ENCODE assay signal across 25 cellular contexts in the genomic region with DNA sequence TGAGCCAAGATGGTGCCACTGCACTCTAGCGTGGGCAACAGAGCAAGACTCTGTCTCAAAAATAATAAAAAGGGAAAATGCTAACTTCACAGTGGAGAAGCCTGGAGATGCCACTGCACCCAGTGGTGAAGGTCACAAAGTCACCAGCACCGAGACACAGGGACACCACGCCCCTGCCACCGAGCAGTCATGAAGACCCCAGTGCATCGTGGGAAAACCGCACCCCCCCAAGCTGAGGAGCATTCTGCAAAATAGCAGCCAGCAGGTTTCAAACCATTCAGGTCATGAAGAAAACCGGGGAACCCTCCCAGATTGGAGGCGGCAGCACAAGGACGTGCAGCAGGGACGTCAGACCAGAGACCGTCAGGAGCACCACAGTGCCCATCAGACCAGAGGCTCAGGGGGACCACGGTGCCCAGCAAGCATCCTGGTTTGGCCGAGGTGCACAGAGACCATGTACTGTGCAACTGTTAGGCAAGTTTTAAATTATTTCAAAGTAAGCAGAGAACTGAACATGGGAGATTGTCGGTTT. TPM values are rescaled to one million over a fixed set of nuclear protein-coding genes. Genes with fewer than 3 reads are reported as not detected.
"Had no signal": no experiment of that assay in that cellular context is flagged by ENCODE, and none has a peak within 500 bp of the region (broad histone marks: within the 10 kb centered on the region; RNA-seq: fewer than 3 reads in every experiment).

No MANE protein-coding gene starts in this region.

- H3K27ac ChIP-seq: esophagus muscularis mucosa, hepatocyte, lower lobe of right lung, transverse colon, VCaP had no signal

- DNase-seq: activated CD4-positive, alpha-beta T cell treated with anti-CD3 and anti-CD28 coated beads, Interleukin-2, amount 50 U/mL, for 48 hours; activated effector memory CD4-positive, alpha-beta T cell treated with Interleukin-2 at 50 U/mL for 16 hours; activated naive CD4-positive, alpha-beta T cell treated with anti-CD3 and anti-CD28 coated beads for 36 hours; activated T-cell treated with anti-CD3 and anti-CD28 coated beads, Interleukin-2, amount 50 U/mL, for 72 hours; central memory CD4-positive, alpha-beta T cell; dermis blood vessel endothelial cell; effector CD8-positive, alpha-beta T cell; glutamatergic neuron; immature natural killer cell; lower lobe of right lung; mucosa of descending colon; occipital lobe; posterior cingulate gyrus; small intestine; stimulated activated CD4-positive, alpha-beta T cell treated with anti-CD3 and anti-CD28 coated beads, Interleukin-2, amount 100 ng/mL, for 24 hours; transverse colon had no signal

- H3K9me3 ChIP-seq: esophagus muscularis mucosa, lower lobe of right lung, mucosa of descending colon, transverse colon had no signal

- ATAC-seq: activated T-cell treated with anti-CD3 and anti-CD28 coated beads, Interleukin-2, amount 50 U/mL, for 72 hours; left lobe of liver; lower lobe of right lung; mucosa of descending colon; sciatic nerve; stimulated activated memory B cell treated with anti-CD40 and anti-IgM and Interleukin-4, amounts not matched to agents 10 μg/mL and 1 μg/mL and 100 μg/mL, for 72 hours had no signal

- H3K4me3 ChIP-seq: esophagus muscularis mucosa, hepatocyte, lower lobe of right lung, mucosa of descending colon, transverse colon had no signal

- H2AFZ ChIP-seq: hepatocyte had no signal

- FAIRE-seq: frontal cortex, small intestine, urothelium cell line had no signal

- H3K4me2 ChIP-seq: hepatocyte had no signal

- H3K79me2 ChIP-seq: hepatocyte had no signal

- H3K27me3 ChIP-seq: esophagus muscularis mucosa, hepatocyte had no signal

RNA-seq across cellular contexts. Expression of a gene that starts 30.4 kb away (rescaled TPM):
- total RNA-seq: activated naive CD4-positive, alpha-beta T cell treated with anti-CD3 and anti-CD28 coated beads for 36 hours; activated T-cell treated with anti-CD3 and anti-CD28 coated beads, Interleukin-2, amount 50 U/mL, for 72 hours; sciatic nerve; T-helper 2 cell treated with Interferon-gamma antibody and Interleukin-4, amounts not matched to agents 100 ng/mL and 5 ng/mL, for 36 hours had no signal
- polyA plus RNA-seq: immature natural killer cell had no signal
